14 cellular contexts compared by ENCODE assay signal in genomic region chr5:150582281-150582791, GRCh38. TPM values are rescaled to one million over a fixed set of nuclear protein-coding genes. Genes with fewer than 3 reads are reported as not detected.
DNase-seq lines count a peak whose midpoint lies in the region; ATAC-seq, FAIRE-seq and TF ChIP-seq lines count a peak whose summit lies in the region.
"Had no signal": no experiment of that assay in that cellular context is flagged by ENCODE, and none has a peak within 500 bp of the region (broad histone marks: within the 10 kb centered on the region; RNA-seq: fewer than 3 reads in every experiment).

No MANE protein-coding gene starts in this region.

- no peak overlapping the region for H3K4me3 ChIP-seq in GM12878
- H3K4me3 ChIP-seq: coronary artery had no signal

- no TSS peak for BruUV-seq in GM12878 (replicated peaks; lab: Mats Ljungman, UMichigan)

- no peak for FAIRE-seq in GM12878 (lab: Jason Lieb, UNC)

- no peak for TF ChIP-seq EP300 in GM12878 (IDR thresholded peaks at IDR 0.05; ENCODE audit: borderline replicate concordance in 1 of 2, control insufficient read depth in 1 of 2, low read depth in 2 of 2, low read length in 2 of 2)

- no peaks in the 10 kb centered on the region; a peak in 2 of 4 replicates for H3K27me3 ChIP-seq in GM12878 (replicated peaks in 1 of 2; ENCODE audit: control insufficient read depth in 2 of 2, insufficient read depth in 2 of 2, low read length in 1 of 2)

- no peaks in the 10 kb centered on the region for H3K79me2 ChIP-seq in GM12878 (ENCODE audit: control insufficient read depth, insufficient read depth, low read length)

- TF ChIP-seq POLR2A in GM12878 (IDR thresholded peaks at IDR 0.05; ENCODE audit: low read depth, low read length): no peak

- H3K27me3 Mint-ChIP-seq in activated CD8-positive, alpha-beta T cell treated with anti-CD3 and anti-CD28 coated beads, Interleukin-2, amount 10 ng/mL, durations not matched to agents 7 days and 5 days (ENCODE audit: low read depth): peaks cover 13% of the 10 kb centered on the region
- peaks cover 11% of the 10 kb centered on the region for H3K27me3 Mint-ChIP-seq in activated CD4-positive, alpha-beta memory T cell treated with anti-CD3 and anti-CD28 coated beads, Interleukin-2, amount 10 ng/mL, durations not matched to agents 7 days and 5 days

- POLR2A ChIA-PET in GM12878 (lab: Charles Lee): interaction anchor here (0.6 to 2.6 kb wide), 3 partner anchors 44 to 254 kb away, joined by 4 to 9 read pairs (median 4); no protein-coding TSS in a partner anchor
- POLR2A ChIA-PET in activated CD8-positive, alpha-beta T cell treated with anti-CD3 and anti-CD28 coated beads, Interleukin-2, amount 10 ng/mL, durations not matched to agents 7 days and 5 days (lab: Charles Lee): no interaction called here
- POLR2A ChIA-PET in activated CD4-positive, alpha-beta memory T cell treated with anti-CD3 and anti-CD28 coated beads, Interleukin-2, amount 10 ng/mL, durations not matched to agents 7 days and 5 days (lab: Charles Lee): interaction anchor here (0.8 kb wide), 1 partner anchor 316 kb away, joined by 3 read pairs; no protein-coding TSS in a partner anchor

- no peak overlapping the region for H3K9ac ChIP-seq in GM12878 (ENCODE audit: control insufficient read depth, insufficient read depth, low read length)

- H3K9me3 ChIP-seq in GM12878 (replicated peaks; ENCODE audit: control insufficient read depth, insufficient read depth, low read length): no peaks in the 10 kb centered on the region

- no peak for TF ChIP-seq RAD21 in GM12878 (IDR thresholded peaks at IDR 0.05; ENCODE audit: insufficient read depth, low read depth, low read length)

- no peak overlapping the region for H3K27ac ChIP-seq in GM12878 (ENCODE audit: control insufficient read depth, insufficient read depth)
- H3K27ac ChIP-seq: coronary artery had no signal

- SMC1A ChIA-PET in GM12878 (lab: Charles Lee; ENCODE audit: uncharacterized antibody, unreplicated experiment): interaction anchor here (1.3 to 2.1 kb wide), 3 partner anchors 8 to 73 kb away, joined by 3 to 6 read pairs (median 4); no protein-coding TSS in a partner anchor

- H3K9me3 Mint-ChIP-seq in activated CD8-positive, alpha-beta T cell treated with anti-CD3 and anti-CD28 coated beads, Interleukin-2, amount 10 ng/mL, durations not matched to agents 7 days and 5 days (ENCODE audit: insufficient read depth): no peaks in the 10 kb centered on the region
- no peaks in the 10 kb centered on the region for H3K9me3 Mint-ChIP-seq in activated CD4-positive, alpha-beta memory T cell treated with anti-CD3 and anti-CD28 coated beads, Interleukin-2, amount 10 ng/mL, durations not matched to agents 7 days and 5 days
- H3K9me3 Mint-ChIP-seq: activated T-helper 1 cell treated with anti-CD3 and anti-CD28 coated beads, Interleukin-12 subunit alpha, Interleukin-12 subunit beta, Interleukin-2, Interleukin-4 antibody, amounts not matched to agents 30 ng/mL and 10 ng/mL and 1 ng/mL, durations not matched to agents 14 hours and 24 hours and 36 hours had no signal

- no peak overlapping the region for H3K4me2 ChIP-seq in GM12878 (ENCODE audit: control insufficient read depth, insufficient read depth)

- DNase-seq in GM03348 (ENCODE audit: low spot score) (peak; percentile 39), GM12878 (ENCODE audit: low read depth, low spot score) (no peak), kidney tubule cell (ENCODE audit: low spot score) (peak; percentile 42), renal cortical epithelial cell (ENCODE audit: low read depth) (peak; percentile 44), pons (ENCODE audit: low spot score) (no peak)
- DNase-seq in NK-92 treated with Interleukin-12 subunit alpha and Interleukin-12 subunit beta, amount 100 ng/mL, for 24 hours (lab: John Stamatoyannopoulos, UW): no peak
- DNase-seq in activated CD8-positive, alpha-beta T cell treated with anti-CD3 and anti-CD28 coated beads, Interleukin-2, amount 10 ng/mL, durations not matched to agents 7 days and 5 days: no peak
- no peak for DNase-seq in activated CD4-positive, alpha-beta memory T cell treated with anti-CD3 and anti-CD28 coated beads, Interleukin-2, amount 10 ng/mL, durations not matched to agents 7 days and 5 days
- DNase-seq: activated CD4-positive, CD25-positive, alpha-beta regulatory T cell; naive B cell; NCI-H187 treated with DMSO at 0.1 percent for 48 hours; stimulated activated CD4-positive, alpha-beta T cell treated with anti-CD3 and anti-CD28 coated beads, Interleukin-2, amount 100 ng/mL, for 48 hours had no signal

- RAD21 ChIA-PET in GM12878 (lab: Charles Lee; ENCODE audit: unreplicated experiment): interaction anchor here (0.9 to 1.1 kb wide), 2 partner anchors 44 to 75 kb away, joined by 3 read pairs; no protein-coding TSS in a partner anchor

- in situ Hi-C loops in GM12878 (cut with MboI): no loop called here

- no peak for TF ChIP-seq CTCF in GM12878 (IDR thresholded peaks at IDR 0.05 in 2 of 3, conservative IDR thresholded peaks at IDR 0.05 in 1 of 3; ENCODE audit: control insufficient read depth in 2 of 3, extremely low read depth in 1 of 3, insufficient read depth in 1 of 3, low read depth in 3 of 3, low read length in 3 of 3)

- CTCF ChIA-PET in GM12878 (lab: Yijun Ruan, JAX): interaction anchor here (1.2 to 1.6 kb wide), 4 partner anchors 22 to 117 kb away, joined by 3 to 7 read pairs (median 4); no protein-coding TSS in a partner anchor
- CTCF ChIA-PET in activated CD8-positive, alpha-beta T cell treated with anti-CD3 and anti-CD28 coated beads, Interleukin-2, amount 10 ng/mL, durations not matched to agents 7 days and 5 days (lab: Charles Lee): interaction anchor here (1.1 kb wide), 1 partner anchor 264 kb away, joined by 3 read pairs; the partner anchor contains the start of gene IRGM
- CTCF ChIA-PET in activated CD4-positive, alpha-beta memory T cell treated with anti-CD3 and anti-CD28 coated beads, Interleukin-2, amount 10 ng/mL, durations not matched to agents 7 days and 5 days (lab: Charles Lee): no interaction called here

- 0 out of 2 replicates have a peak, but pooled peaks cover 3% of the 10 kb centered on the region for H3K4me1 ChIP-seq in GM12878 (ENCODE audit: control insufficient read depth, insufficient read depth, low read length)

- H3K4me3 Mint-ChIP-seq in activated CD8-positive, alpha-beta T cell treated with anti-CD3 and anti-CD28 coated beads, Interleukin-2, amount 10 ng/mL, durations not matched to agents 7 days and 5 days: no peak overlapping the region
- no peak overlapping the region for H3K4me3 Mint-ChIP-seq in activated CD4-positive, alpha-beta memory T cell treated with anti-CD3 and anti-CD28 coated beads, Interleukin-2, amount 10 ng/mL, durations not matched to agents 7 days and 5 days
- H3K4me3 Mint-ChIP-seq: activated T-helper 1 cell treated with anti-CD3 and anti-CD28 coated beads, Interleukin-12 subunit alpha, Interleukin-12 subunit beta, Interleukin-2, Interleukin-4 antibody, amounts not matched to agents 30 ng/mL and 10 ng/mL and 1 ng/mL, durations not matched to agents 14 hours and 24 hours and 36 hours; naive B cell had no signal

- H3K4me1 Mint-ChIP-seq in activated CD8-positive, alpha-beta T cell treated with anti-CD3 and anti-CD28 coated beads, Interleukin-2, amount 10 ng/mL, durations not matched to agents 7 days and 5 days (ENCODE audit: low read depth): no peaks in the 10 kb centered on the region
- no peaks in the 10 kb centered on the region for H3K4me1 Mint-ChIP-seq in activated CD4-positive, alpha-beta memory T cell treated with anti-CD3 and anti-CD28 coated beads, Interleukin-2, amount 10 ng/mL, durations not matched to agents 7 days and 5 days

- H3K27ac Mint-ChIP-seq in activated CD8-positive, alpha-beta T cell treated with anti-CD3 and anti-CD28 coated beads, Interleukin-2, amount 10 ng/mL, durations not matched to agents 7 days and 5 days: no peak overlapping the region
- H3K27ac Mint-ChIP-seq in activated CD4-positive, alpha-beta memory T cell treated with anti-CD3 and anti-CD28 coated beads, Interleukin-2, amount 10 ng/mL, durations not matched to agents 7 days and 5 days: no peak overlapping the region
- H3K27ac Mint-ChIP-seq: activated T-helper 1 cell treated with anti-CD3 and anti-CD28 coated beads, Interleukin-12 subunit alpha, Interleukin-12 subunit beta, Interleukin-2, Interleukin-4 antibody, amounts not matched to agents 30 ng/mL and 10 ng/mL and 1 ng/mL, durations not matched to agents 14 hours and 24 hours and 36 hours; naive B cell had no signal

- 33% methylated on average over 13 of the region's 13 CpGs for WGBS in GM12878 (ENCODE audit: insufficient coverage, insufficient replicate concordance, low lambda C conversion rate, missing lambda C conversion rate)

- intact Hi-C loops in GM12878 (cut with micrococcal nuclease; ENCODE audit: unreplicated experiment): no loop called here

- no peak overlapping the region for H2AFZ ChIP-seq in GM12878 (ENCODE audit: control insufficient read depth, low read depth, low read length)

- no peaks in the 10 kb centered on the region for H4K20me1 ChIP-seq in GM12878 (ENCODE audit: control insufficient read depth, insufficient read depth)

- no peaks in the 10 kb centered on the region for H3K36me3 Mint-ChIP-seq in activated CD8-positive, alpha-beta T cell treated with anti-CD3 and anti-CD28 coated beads, Interleukin-2, amount 10 ng/mL, durations not matched to agents 7 days and 5 days (ENCODE audit: low read depth)
- no peaks in the 10 kb centered on the region for H3K36me3 Mint-ChIP-seq in activated CD4-positive, alpha-beta memory T cell treated with anti-CD3 and anti-CD28 coated beads, Interleukin-2, amount 10 ng/mL, durations not matched to agents 7 days and 5 days (ENCODE audit: low read depth)
- H3K36me3 Mint-ChIP-seq: naive B cell had no signal

- H3K36me3 ChIP-seq in GM12878 (ENCODE audit: control insufficient read depth in 2 of 2, insufficient read depth in 2 of 2, low read length in 1 of 2): no peaks in the 10 kb centered on the region

- ATAC-seq in GM12878: peak; percentile 23; the same call in 2 of the 3 replicates
- no peak for ATAC-seq in activated CD8-positive, alpha-beta T cell treated with anti-CD3 and anti-CD28 coated beads, Interleukin-2, amount 10 ng/mL, durations not matched to agents 7 days and 5 days

RNA-seq across cellular contexts. Expression of gene SYNPO, which starts 58.1 kb away (rescaled TPM):
- total RNA-seq in GM12878 (2013; cell fraction: nucleolus; rRNA removed): 27.3 and 29.8 TPM in 2 replicates
- total RNA-seq in GM12878 (2014; rRNA removed) (3.3 and 3.4 TPM in 2 replicates), GM12878 (2014; rRNA removed; fragmentation: Illumina TruSeq; extraction: Trizol) (4.4 and 4.5 TPM in 2 replicates), GM12878 (2021) (21.0 and 21.8 TPM in 2 replicates), renal cortical epithelial cell (3.3 and 23.1 TPM in 2 replicates)
- 10.8 TPM for polyA plus RNA-seq in GM12878 (2011; ENCODE audit: low read depth)
- polyA plus RNA-seq in GM12878 (2011; rRNA removed) (11.0 and 18.3 TPM in 2 replicates), GM12878 (2014; fragmentation: Illumina TruSeq; extraction: Trizol) (8.7 and 9.4 TPM in 2 replicates), GM12878 (2014; fragmentation: Nextera tagmentation; extraction: Ambion mirVana) (1 to 10 TPM; 1.9 to 2.3 TPM), GM12878 (2014; rRNA removed) (10.1 and 10.7 TPM in 2 replicates), GM12878 (2016; fragmentation: Nextera tagmentation; extraction: Ambion mirVana) (1 to 10 TPM in 1 of 2 experiments, under 1 TPM in 1; 0.77 to 2.0 TPM)
- polyA plus RNA-seq in GM12878 (2011; cell fraction: cytosol; rRNA removed): 24.0 and 25.6 TPM in 2 replicates
- 20.3 and 21.1 TPM in 2 replicates for polyA plus RNA-seq in GM12878 (2011; cell fraction: nucleus; rRNA removed)
- polyA plus RNA-seq in GM12878 (2012): 19.5 and 20.5 TPM in 2 replicates
- 18.7 and 24.1 TPM in 2 replicates for polyA minus RNA-seq in GM12878 (2011; rRNA and poly(A)+ RNA removed)
- polyA minus RNA-seq in GM12878 (2011; cell fraction: cytosol; rRNA and poly(A)+ RNA removed): 10.3 and 10.8 TPM in 2 replicates
- polyA minus RNA-seq in GM12878 (2011; cell fraction: nucleus; rRNA and poly(A)+ RNA removed): 7.5 and 11.7 TPM in 2 replicates
- under 1 TPM in 1 of 2 experiments, not detected in 1; 0.10 TPM for total RNA-seq in activated CD8-positive, alpha-beta T cell treated with anti-CD3 and anti-CD28 coated beads, Interleukin-2, amount 10 ng/mL, durations not matched to agents 7 days and 5 days
- under 1 TPM; 0.08 to 0.10 TPM for total RNA-seq in activated CD4-positive, alpha-beta memory T cell treated with anti-CD3 and anti-CD28 coated beads, Interleukin-2, amount 10 ng/mL, durations not matched to agents 7 days and 5 days
- total RNA-seq: activated T-helper 1 cell treated with anti-CD3 and anti-CD28 coated beads, Interleukin-12 subunit alpha, Interleukin-12 subunit beta, Interleukin-2, Interleukin-4 antibody, amounts not matched to agents 30 ng/mL and 10 ng/mL and 1 ng/mL, durations not matched to agents 14 hours and 24 hours and 36 hours had no signal

Comparison
In these comparisons a context has a peak if more than half of its experiments do, and no peak if none do; other contexts are left out.
1. DNase-seq: peak in GM03348 (single experiment), kidney tubule cell (single experiment) and renal cortical epithelial cell (single experiment); none in GM12878 (single experiment), NK-92 treated with Interleukin-12 subunit alpha and Interleukin-12 subunit beta, amount 100 ng/mL, for 24 hours (single experiment), activated CD8-positive, alpha-beta T cell treated with anti-CD3 and anti-CD28 coated beads, Interleukin-2, amount 10 ng/mL, durations not matched to agents 7 days and 5 days (single experiment), pons (single experiment) and activated CD4-positive, alpha-beta memory T cell treated with anti-CD3 and anti-CD28 coated beads, Interleukin-2, amount 10 ng/mL, durations not matched to agents 7 days and 5 days (single experiment).